ENCODE assay signal across 8 cellular contexts in the genomic region with DNA sequence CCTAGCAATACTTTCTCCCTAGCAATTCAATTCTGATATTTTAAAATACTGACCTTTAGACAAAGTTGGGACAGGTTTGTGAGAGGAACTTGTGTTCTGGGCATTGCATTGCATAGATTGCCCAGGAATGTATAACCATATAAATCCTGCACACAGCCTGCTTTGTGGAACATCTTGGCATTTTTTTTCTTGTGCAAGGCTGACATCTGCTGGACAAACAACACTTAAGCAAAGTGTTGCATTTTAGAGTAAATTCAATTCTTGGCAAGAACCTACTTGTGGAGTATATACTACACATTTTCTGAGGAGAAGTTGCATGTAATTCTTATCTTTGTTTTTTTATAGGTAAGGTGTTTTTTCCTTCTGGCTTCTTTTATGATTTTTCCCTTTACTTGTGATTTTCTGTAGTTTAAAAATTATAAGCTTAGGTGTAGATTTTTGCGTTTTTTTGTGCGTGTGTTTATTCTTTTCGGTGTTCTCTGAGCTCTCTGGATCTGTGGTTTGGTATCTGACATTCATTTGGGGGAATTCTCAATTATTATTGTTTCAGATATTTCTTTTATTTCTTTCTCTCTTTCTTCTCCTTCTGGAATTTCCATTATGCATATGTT. TPM values are rescaled to one million over a fixed set of nuclear protein-coding genes. Genes with fewer than 3 reads are reported as not detected.
A peak's percentile ranks its signal among the peaks of the same experiment; 100 is the strongest.
DNase-seq lines count a peak whose midpoint lies in the region; ATAC-seq, FAIRE-seq and TF ChIP-seq lines count a peak whose summit lies in the region.

No MANE protein-coding gene starts in this region.

- no peaks in the 10 kb centered on the region for H3K4me1 Mint-ChIP-seq in astrocyte (ENCODE audit: low read depth, unreplicated experiment)

- no peak overlapping the region for H3K9ac ChIP-seq in astrocyte (ENCODE audit: low read length)

- intact Hi-C loops in right cardiac atrium (cut with DNase I) (loop anchor here (2.0 to 10.0 kb wide), 7 partner anchors 206 to 361 kb away; no protein-coding TSS in a partner anchor), gastrocnemius medialis (cut with DNase I; ENCODE audit: low total_unique reads) (loop anchor here (2.0 kb wide), 1 partner anchor 355 kb away; no protein-coding TSS in a partner anchor)

- ATAC-seq in RWPE2 (ENCODE audit: low read depth) (peak; percentile 67), right cardiac atrium (peak; percentile 52 to 55), gastrocnemius medialis (peak; percentile 33 to 56), HG02852 (IDR thresholded peaks at IDR 0.05; ENCODE audit: unreplicated experiment) (no peak)

- no peak overlapping the region for H3K27ac Mint-ChIP-seq in astrocyte (ENCODE audit: unreplicated experiment)

- H3K27ac ChIP-seq in RWPE2 (ENCODE audit: poor library complexity, severe bottlenecking) (no peak overlapping the region), astrocyte (ENCODE audit: low read depth, low read length) (no peak overlapping the region), right cardiac atrium (ENCODE audit: low read length) (no peak overlapping the region), gastrocnemius medialis (no peak overlapping the region)

- in situ Hi-C loops in ACHN (cut with HindIII; ENCODE audit: low pct_ligation_motif_present, low pct_unique_long_range_greater_than_20kb, low sequenced_read_pairs) (no loop called here), gastrocnemius medialis (cut with MboI; ENCODE audit: low sequenced_read_pairs in 4 of 4) (loop anchor here (5.0 to 25.0 kb wide), 4 partner anchors 106 to 371 kb away; a partner anchor contains a TSS)

- H3K4me1 ChIP-seq in RWPE2 (ENCODE audit: insufficient read depth, poor library complexity, severe bottlenecking) (no peaks in the 10 kb centered on the region), astrocyte (ENCODE audit: insufficient read depth, low read length) (no peaks in the 10 kb centered on the region), right cardiac atrium (ENCODE audit: control insufficient read depth, insufficient read depth, low read length) (no peaks in the 10 kb centered on the region), gastrocnemius medialis (no peaks in the 10 kb centered on the region)

- peak; percentile 78 for DNase-seq in ACHN
- peak; percentile 13 for DNase-seq in GM10266 (ENCODE audit: extremely low spot score)
- peak; percentile 77 for DNase-seq in LoVo (ENCODE audit: low spot score)
- DNase-seq in RWPE2 (ENCODE audit: low spot score): no peak
- peak; percentile 38 for DNase-seq in astrocyte (ENCODE audit: low read depth)
- no peak for DNase-seq in right cardiac atrium
- peak in 1 of 2 donors; percentile 16 for DNase-seq in gastrocnemius medialis

- no peak for TF ChIP-seq POLR2A in gastrocnemius medialis (IDR thresholded peaks at IDR 0.05)

- H3K9me3 ChIP-seq in RWPE2 (ENCODE audit: severe bottlenecking): no peaks in the 10 kb centered on the region
- no peaks in the 10 kb centered on the region for H3K9me3 ChIP-seq in astrocyte (ENCODE audit: insufficient read depth, low read depth, low read length)
- no peaks in the 10 kb centered on the region for H3K9me3 ChIP-seq in right cardiac atrium (ENCODE audit: control insufficient read depth, low read length)
- no peaks in the 10 kb centered on the region for H3K9me3 ChIP-seq in gastrocnemius medialis

- H3K79me2 ChIP-seq in astrocyte (ENCODE audit: insufficient read depth, low read length): no peaks in the 10 kb centered on the region

- peak; percentile 82 for FAIRE-seq in astrocyte (lab: Jason Lieb, UNC)

- H3K4me3 ChIP-seq in RWPE2 (ENCODE audit: severe bottlenecking) (no peak overlapping the region), astrocyte (ENCODE audit: insufficient read depth, low read depth, low read length) (no peak overlapping the region), right cardiac atrium (ENCODE audit: low read length) (no peak overlapping the region), gastrocnemius medialis (no peak overlapping the region)

- H3K4me2 ChIP-seq in astrocyte (ENCODE audit: low read length): no peak overlapping the region

- no peaks in the 10 kb centered on the region for H3K36me3 Mint-ChIP-seq in astrocyte (ENCODE audit: low read depth, unreplicated experiment)

- H3K36me3 ChIP-seq in RWPE2 (ENCODE audit: low read depth) (no peaks in the 10 kb centered on the region), astrocyte (ENCODE audit: insufficient read depth, low read length) (no peaks in the 10 kb centered on the region), gastrocnemius medialis (no peaks in the 10 kb centered on the region)

- H3K4me3 Mint-ChIP-seq in astrocyte (ENCODE audit: unreplicated experiment): no peak overlapping the region

- H3K27me3 Mint-ChIP-seq in astrocyte (ENCODE audit: low read depth, unreplicated experiment): peaks cover 4% of the 10 kb centered on the region

- H4K20me1 ChIP-seq in astrocyte (ENCODE audit: insufficient read depth, low read length): no peaks in the 10 kb centered on the region

- WGBS in right cardiac atrium: 96% methylated on average over 3 of the region's 3 CpGs

- H3K27me3 ChIP-seq in RWPE2 (ENCODE audit: insufficient read depth, poor library complexity, severe bottlenecking): no peaks in the 10 kb centered on the region
- H3K27me3 ChIP-seq in astrocyte (ENCODE audit: insufficient read depth, low read length): peaks cover 3% of the 10 kb centered on the region
- no peaks in the 10 kb centered on the region for H3K27me3 ChIP-seq in right cardiac atrium (ENCODE audit: control insufficient read depth, insufficient read depth)
- no peaks in the 10 kb centered on the region for H3K27me3 ChIP-seq in gastrocnemius medialis

- TF ChIP-seq CTCF in GM10266 (IDR thresholded peaks at IDR 0.05; ENCODE audit: control insufficient read depth, insufficient read depth, low read depth, missing control alignments) (peak; percentile 79), RWPE2 (IDR thresholded peaks at IDR 0.05; ENCODE audit: poor library complexity, severe bottlenecking) (peak; percentile 79), astrocyte (IDR thresholded peaks at IDR 0.05; ENCODE audit: insufficient read depth, low read depth, low read length) (peak; percentile 81), gastrocnemius medialis (IDR thresholded peaks at IDR 0.05 in 4 of 5, conservative IDR thresholded peaks at IDR 0.05 in 1 of 5) (peak; percentile 28 to 60 (median 49))

- H3K9me3 Mint-ChIP-seq in astrocyte (ENCODE audit: unreplicated experiment): no peaks in the 10 kb centered on the region

- no peak overlapping the region for H2AFZ ChIP-seq in astrocyte (ENCODE audit: low read depth, low read length)

RNA-seq across cellular contexts. Expression of a gene that starts 26.4 kb away (rescaled TPM):
- 0.23 and 0.55 TPM in 2 replicates for total RNA-seq in astrocyte
- total RNA-seq in right cardiac atrium: 1 to 10 TPM in 1 of 4 donors, under 1 TPM in 3; 0.59 to 1.1 (median 0.83) TPM
- 0.14 TPM for polyA plus RNA-seq in right cardiac atrium
- 1 to 10 TPM in 1 of 4 donors, under 1 TPM in 1, not detected in 2; 0.94 to 1.1 TPM for total RNA-seq in gastrocnemius medialis

Comparison
In these comparisons a context has a peak if more than half of its experiments do, and no peak if none do; other contexts are left out.
1. DNase-seq: peak in ACHN (single experiment), GM10266 (single experiment), LoVo (single experiment) and astrocyte (single experiment); none in RWPE2 (single experiment) and right cardiac atrium (0 of 3).
2. Peak in every context shown above with its lines, with median percentiles within 50 percentile points of each other: CTCF ChIP-seq.